In the genomic region with DNA sequence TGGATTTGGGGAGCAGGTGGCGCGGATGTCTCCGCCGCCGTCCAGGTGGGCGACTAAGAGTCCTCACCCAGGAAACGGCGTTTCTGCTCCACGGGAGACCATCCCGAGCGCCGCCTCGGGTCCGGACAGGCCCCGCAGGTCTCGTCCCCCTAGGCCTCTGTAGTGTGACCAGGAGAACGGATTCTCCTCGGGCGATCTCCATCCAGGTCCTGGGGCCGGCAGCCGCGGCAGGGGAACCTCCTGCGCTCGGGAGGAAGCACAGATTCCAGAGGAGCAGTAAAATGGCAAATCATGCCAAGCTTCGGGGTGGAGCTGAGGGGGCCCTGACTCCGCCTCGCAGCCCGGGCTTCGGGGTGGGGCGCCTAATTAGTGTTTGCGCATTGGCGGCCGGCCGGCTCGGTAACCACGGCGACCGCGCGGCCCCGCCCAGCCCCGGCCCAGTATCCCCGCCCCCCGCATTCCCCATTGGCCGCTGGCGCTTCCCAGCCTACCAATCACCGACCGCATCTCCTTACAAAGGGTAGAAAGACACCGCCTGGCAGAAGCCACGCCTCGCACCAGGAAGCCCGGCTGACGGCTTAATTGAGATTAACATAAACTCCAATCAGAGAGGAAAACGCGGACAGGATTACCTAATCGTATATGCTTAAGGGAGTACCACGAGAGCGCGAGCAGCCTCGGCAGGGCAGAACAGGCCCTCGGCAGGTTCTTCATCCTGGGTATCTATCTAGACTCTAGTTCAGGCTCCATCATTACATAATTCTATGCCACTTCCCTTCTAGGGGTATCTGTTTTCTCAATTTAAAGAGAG, we compare ENCODE assay signal across 1 cellular context.
A peak's percentile ranks its signal among the peaks of the same experiment; 100 is the strongest.
TF ChIP-seq lines count a peak whose summit lies in the region.

No MANE protein-coding gene starts in this region.

TF ChIP-seq in H1, 55 proteins besides CTCF, POLR2A, EP300 and RAD21 (continued from another document):
- TF ChIP-seq, protein P1, sequence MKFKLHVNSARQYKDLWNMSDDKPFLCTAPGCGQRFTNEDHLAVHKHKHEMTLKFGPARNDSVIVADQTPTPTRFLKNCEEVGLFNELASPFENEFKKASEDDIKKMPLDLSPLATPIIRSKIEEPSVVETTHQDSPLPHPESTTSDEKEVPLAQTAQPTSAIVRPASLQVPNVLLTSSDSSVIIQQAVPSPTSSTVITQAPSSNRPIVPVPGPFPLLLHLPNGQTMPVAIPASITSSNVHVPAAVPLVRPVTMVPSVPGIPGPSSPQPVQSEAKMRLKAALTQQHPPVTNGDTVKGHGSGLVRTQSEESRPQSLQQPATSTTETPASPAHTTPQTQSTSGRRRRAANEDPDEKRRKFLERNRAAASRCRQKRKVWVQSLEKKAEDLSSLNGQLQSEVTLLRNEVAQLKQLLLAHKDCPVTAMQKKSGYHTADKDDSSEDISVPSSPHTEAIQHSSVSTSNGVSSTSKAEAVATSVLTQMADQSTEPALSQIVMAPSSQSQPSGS (IDR thresholded peaks at IDR 0.05; ENCODE audit: low read length) = no peak
- TF ChIP-seq POLR2AphosphoS5 (IDR thresholded peaks at IDR 0.05; ENCODE audit: low read depth, low read length) = peak; percentile 87
- no peak for TF ChIP-seq SRF (IDR thresholded peaks at IDR 0.05; ENCODE audit: low read depth, low read length)
- no peak for TF ChIP-seq CREB1 (IDR thresholded peaks at IDR 0.05)
- TF ChIP-seq RBBP5 (IDR thresholded peaks at IDR 0.05; ENCODE audit: borderline replicate concordance, low read depth, low read length) = 0 out of 2 replicates have a peak, but pooled peaks have one; percentile 43
- TF ChIP-seq, protein P2, sequence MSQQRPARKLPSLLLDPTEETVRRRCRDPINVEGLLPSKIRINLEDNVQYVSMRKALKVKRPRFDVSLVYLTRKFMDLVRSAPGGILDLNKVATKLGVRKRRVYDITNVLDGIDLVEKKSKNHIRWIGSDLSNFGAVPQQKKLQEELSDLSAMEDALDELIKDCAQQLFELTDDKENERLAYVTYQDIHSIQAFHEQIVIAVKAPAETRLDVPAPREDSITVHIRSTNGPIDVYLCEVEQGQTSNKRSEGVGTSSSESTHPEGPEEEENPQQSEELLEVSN (IDR thresholded peaks at IDR 0.05) = no peak
- TF ChIP-seq TCF12 (IDR thresholded peaks at IDR 0.05; ENCODE audit: low read depth, low read length) = no peak
- TF ChIP-seq RXRA (IDR thresholded peaks at IDR 0.05; ENCODE audit: insufficient read depth, low read depth, low read length) = no peak
- no peak for TF ChIP-seq CTBP2 (IDR thresholded peaks at IDR 0.05; ENCODE audit: borderline replicate concordance, insufficient read depth, insufficient read length, low read length)
- TF ChIP-seq SP2 (IDR thresholded peaks at IDR 0.05; ENCODE audit: low read length) = no peak
- no peak for TF ChIP-seq SUZ12 (IDR thresholded peaks at IDR 0.05; ENCODE audit: low read length)
- TF ChIP-seq NRF1 (IDR thresholded peaks at IDR 0.05; ENCODE audit: low read depth, low read length) = no peak
- no peak for TF ChIP-seq EZH2 (IDR thresholded peaks at IDR 0.05; ENCODE audit: low read depth, low read length, severe bottlenecking)
- TF ChIP-seq KDM5A (IDR thresholded peaks at IDR 0.05; ENCODE audit: low read length) = no peak
- TF ChIP-seq GTF2F1 (IDR thresholded peaks at IDR 0.05; ENCODE audit: borderline replicate concordance, low read depth, low read length) = no peak
- TF ChIP-seq, protein P3, sequence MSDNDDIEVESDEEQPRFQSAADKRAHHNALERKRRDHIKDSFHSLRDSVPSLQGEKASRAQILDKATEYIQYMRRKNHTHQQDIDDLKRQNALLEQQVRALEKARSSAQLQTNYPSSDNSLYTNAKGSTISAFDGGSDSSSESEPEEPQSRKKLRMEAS (IDR thresholded peaks at IDR 0.05) = no peak
- no peak for TF ChIP-seq CHD1 (IDR thresholded peaks at IDR 0.05; ENCODE audit: low read depth, low read length)
- TF ChIP-seq, protein P4, sequence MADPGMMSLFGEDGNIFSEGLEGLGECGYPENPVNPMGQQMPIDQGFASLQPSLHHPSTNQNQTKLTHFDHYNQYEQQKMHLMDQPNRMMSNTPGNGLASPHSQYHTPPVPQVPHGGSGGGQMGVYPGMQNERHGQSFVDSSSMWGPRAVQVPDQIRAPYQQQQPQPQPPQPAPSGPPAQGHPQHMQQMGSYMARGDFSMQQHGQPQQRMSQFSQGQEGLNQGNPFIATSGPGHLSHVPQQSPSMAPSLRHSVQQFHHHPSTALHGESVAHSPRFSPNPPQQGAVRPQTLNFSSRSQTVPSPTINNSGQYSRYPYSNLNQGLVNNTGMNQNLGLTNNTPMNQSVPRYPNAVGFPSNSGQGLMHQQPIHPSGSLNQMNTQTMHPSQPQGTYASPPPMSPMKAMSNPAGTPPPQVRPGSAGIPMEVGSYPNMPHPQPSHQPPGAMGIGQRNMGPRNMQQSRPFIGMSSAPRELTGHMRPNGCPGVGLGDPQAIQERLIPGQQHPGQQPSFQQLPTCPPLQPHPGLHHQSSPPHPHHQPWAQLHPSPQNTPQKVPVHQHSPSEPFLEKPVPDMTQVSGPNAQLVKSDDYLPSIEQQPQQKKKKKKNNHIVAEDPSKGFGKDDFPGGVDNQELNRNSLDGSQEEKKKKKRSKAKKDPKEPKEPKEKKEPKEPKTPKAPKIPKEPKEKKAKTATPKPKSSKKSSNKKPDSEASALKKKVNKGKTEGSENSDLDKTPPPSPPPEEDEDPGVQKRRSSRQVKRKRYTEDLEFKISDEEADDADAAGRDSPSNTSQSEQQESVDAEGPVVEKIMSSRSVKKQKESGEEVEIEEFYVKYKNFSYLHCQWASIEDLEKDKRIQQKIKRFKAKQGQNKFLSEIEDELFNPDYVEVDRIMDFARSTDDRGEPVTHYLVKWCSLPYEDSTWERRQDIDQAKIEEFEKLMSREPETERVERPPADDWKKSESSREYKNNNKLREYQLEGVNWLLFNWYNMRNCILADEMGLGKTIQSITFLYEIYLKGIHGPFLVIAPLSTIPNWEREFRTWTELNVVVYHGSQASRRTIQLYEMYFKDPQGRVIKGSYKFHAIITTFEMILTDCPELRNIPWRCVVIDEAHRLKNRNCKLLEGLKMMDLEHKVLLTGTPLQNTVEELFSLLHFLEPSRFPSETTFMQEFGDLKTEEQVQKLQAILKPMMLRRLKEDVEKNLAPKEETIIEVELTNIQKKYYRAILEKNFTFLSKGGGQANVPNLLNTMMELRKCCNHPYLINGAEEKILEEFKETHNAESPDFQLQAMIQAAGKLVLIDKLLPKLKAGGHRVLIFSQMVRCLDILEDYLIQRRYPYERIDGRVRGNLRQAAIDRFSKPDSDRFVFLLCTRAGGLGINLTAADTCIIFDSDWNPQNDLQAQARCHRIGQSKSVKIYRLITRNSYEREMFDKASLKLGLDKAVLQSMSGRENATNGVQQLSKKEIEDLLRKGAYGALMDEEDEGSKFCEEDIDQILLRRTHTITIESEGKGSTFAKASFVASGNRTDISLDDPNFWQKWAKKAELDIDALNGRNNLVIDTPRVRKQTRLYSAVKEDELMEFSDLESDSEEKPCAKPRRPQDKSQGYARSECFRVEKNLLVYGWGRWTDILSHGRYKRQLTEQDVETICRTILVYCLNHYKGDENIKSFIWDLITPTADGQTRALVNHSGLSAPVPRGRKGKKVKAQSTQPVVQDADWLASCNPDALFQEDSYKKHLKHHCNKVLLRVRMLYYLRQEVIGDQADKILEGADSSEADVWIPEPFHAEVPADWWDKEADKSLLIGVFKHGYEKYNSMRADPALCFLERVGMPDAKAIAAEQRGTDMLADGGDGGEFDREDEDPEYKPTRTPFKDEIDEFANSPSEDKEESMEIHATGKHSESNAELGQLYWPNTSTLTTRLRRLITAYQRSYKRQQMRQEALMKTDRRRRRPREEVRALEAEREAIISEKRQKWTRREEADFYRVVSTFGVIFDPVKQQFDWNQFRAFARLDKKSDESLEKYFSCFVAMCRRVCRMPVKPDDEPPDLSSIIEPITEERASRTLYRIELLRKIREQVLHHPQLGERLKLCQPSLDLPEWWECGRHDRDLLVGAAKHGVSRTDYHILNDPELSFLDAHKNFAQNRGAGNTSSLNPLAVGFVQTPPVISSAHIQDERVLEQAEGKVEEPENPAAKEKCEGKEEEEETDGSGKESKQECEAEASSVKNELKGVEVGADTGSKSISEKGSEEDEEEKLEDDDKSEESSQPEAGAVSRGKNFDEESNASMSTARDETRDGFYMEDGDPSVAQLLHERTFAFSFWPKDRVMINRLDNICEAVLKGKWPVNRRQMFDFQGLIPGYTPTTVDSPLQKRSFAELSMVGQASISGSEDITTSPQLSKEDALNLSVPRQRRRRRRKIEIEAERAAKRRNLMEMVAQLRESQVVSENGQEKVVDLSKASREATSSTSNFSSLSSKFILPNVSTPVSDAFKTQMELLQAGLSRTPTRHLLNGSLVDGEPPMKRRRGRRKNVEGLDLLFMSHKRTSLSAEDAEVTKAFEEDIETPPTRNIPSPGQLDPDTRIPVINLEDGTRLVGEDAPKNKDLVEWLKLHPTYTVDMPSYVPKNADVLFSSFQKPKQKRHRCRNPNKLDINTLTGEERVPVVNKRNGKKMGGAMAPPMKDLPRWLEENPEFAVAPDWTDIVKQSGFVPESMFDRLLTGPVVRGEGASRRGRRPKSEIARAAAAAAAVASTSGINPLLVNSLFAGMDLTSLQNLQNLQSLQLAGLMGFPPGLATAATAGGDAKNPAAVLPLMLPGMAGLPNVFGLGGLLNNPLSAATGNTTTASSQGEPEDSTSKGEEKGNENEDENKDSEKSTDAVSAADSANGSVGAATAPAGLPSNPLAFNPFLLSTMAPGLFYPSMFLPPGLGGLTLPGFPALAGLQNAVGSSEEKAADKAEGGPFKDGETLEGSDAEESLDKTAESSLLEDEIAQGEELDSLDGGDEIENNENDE (IDR thresholded peaks at IDR 0.05; ENCODE audit: insufficient replicate concordance, low read length) = no peak
- TF ChIP-seq KDM1A (IDR thresholded peaks at IDR 0.05; ENCODE audit: borderline replicate concordance, low read length) = peak; percentile 34; the same call in 1 of the 2 replicates
- TF ChIP-seq NANOG (IDR thresholded peaks at IDR 0.05; ENCODE audit: insufficient read depth, low read depth, low read length, poor library complexity, severe bottlenecking) = no peak
- TF ChIP-seq BCL11A (IDR thresholded peaks at IDR 0.05; ENCODE audit: low read depth in 2 of 2, low read length in 2 of 2) = no peak
- TF ChIP-seq PHF8 (conservative IDR thresholded peaks at IDR 0.05; ENCODE audit: low read depth, low read length) = peak; percentile 75; the same call in 1 of the 2 replicates
- no peak for TF ChIP-seq JUND (IDR thresholded peaks at IDR 0.05; ENCODE audit: low read length)
- TF ChIP-seq FOSL1 (IDR thresholded peaks at IDR 0.05; ENCODE audit: insufficient read depth, low read depth, low read length) = no peak
- TF ChIP-seq JUN (IDR thresholded peaks at IDR 0.05; ENCODE audit: low read depth, low read length) = no peak
- no peak for TF ChIP-seq SIRT6 (IDR thresholded peaks at IDR 0.05; ENCODE audit: low read length)
- TF ChIP-seq HDAC2 (IDR thresholded peaks at IDR 0.05; ENCODE audit: borderline replicate concordance in 1 of 2, low read depth in 2 of 2, low read length in 2 of 2) = no peak
- peak; percentile 80 for TF ChIP-seq TBP (IDR thresholded peaks at IDR 0.05; ENCODE audit: low read depth, low read length)
- TF ChIP-seq SAP30 (IDR thresholded peaks at IDR 0.05; ENCODE audit: insufficient read depth, insufficient replicate concordance, low read length) = no peak
- no peak for TF ChIP-seq RNF2 (IDR thresholded peaks at IDR 0.05; ENCODE audit: borderline replicate concordance, low read depth, low read length, missing control alignments, poor library complexity, severe bottlenecking)
- no peak for TF ChIP-seq HDAC6 (IDR thresholded peaks at IDR 0.05; ENCODE audit: low read depth, low read length)
- peak; percentile 70 for TF ChIP-seq KDM4A (IDR thresholded peaks at IDR 0.05; ENCODE audit: low read depth, low read length, severe bottlenecking)
- TF ChIP-seq SIN3A (conservative IDR thresholded peaks at IDR 0.05 in 1 of 2, IDR thresholded peaks at IDR 0.05 in 1 of 2; ENCODE audit: low read depth in 1 of 2, low read length in 2 of 2) = no peak
- no peak for TF ChIP-seq ZNF274 (IDR thresholded peaks at IDR 0.05; ENCODE audit: borderline replicate concordance, extremely low read depth, low read length)
- no peak for TF ChIP-seq ASH2L (IDR thresholded peaks at IDR 0.05; ENCODE audit: low read length)
- TF ChIP-seq, protein P5, sequence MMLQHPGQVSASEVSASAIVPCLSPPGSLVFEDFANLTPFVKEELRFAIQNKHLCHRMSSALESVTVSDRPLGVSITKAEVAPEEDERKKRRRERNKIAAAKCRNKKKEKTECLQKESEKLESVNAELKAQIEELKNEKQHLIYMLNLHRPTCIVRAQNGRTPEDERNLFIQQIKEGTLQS (IDR thresholded peaks at IDR 0.05; ENCODE audit: insufficient read depth, low read depth, low read length) = no peak
- TF ChIP-seq RFX5 (IDR thresholded peaks at IDR 0.05; ENCODE audit: borderline replicate concordance, low read depth, low read length) = no peak
- TF ChIP-seq SIX5 (IDR thresholded peaks at IDR 0.05; ENCODE audit: low read depth, low read length) = no peak
- no peak for TF ChIP-seq EGR1 (IDR thresholded peaks at IDR 0.05; ENCODE audit: borderline replicate concordance, low read depth, low read length)
- TF ChIP-seq GABPA (IDR thresholded peaks at IDR 0.05; ENCODE audit: borderline replicate concordance, insufficient read depth, low read length) = no peak
- TF ChIP-seq, protein P6, sequence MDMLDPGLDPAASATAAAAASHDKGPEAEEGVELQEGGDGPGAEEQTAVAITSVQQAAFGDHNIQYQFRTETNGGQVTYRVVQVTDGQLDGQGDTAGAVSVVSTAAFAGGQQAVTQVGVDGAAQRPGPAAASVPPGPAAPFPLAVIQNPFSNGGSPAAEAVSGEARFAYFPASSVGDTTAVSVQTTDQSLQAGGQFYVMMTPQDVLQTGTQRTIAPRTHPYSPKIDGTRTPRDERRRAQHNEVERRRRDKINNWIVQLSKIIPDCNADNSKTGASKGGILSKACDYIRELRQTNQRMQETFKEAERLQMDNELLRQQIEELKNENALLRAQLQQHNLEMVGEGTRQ (IDR thresholded peaks at IDR 0.05; ENCODE audit: low read length) = no peak
- no peak for TF ChIP-seq POU5F1 (IDR thresholded peaks at IDR 0.05; ENCODE audit: low read depth, low read length)
- TF ChIP-seq BRCA1 (IDR thresholded peaks at IDR 0.05; ENCODE audit: low read depth, low read length) = no peak
- TF ChIP-seq MAFK (IDR thresholded peaks at IDR 0.05; ENCODE audit: low read depth, low read length) = no peak
- peak; percentile 77; the same call in 1 of the 2 replicates for TF ChIP-seq CEBPB (IDR thresholded peaks at IDR 0.05; ENCODE audit: low read depth, low read length)
- 0 out of 2 replicates have a peak, but pooled peaks have one; percentile 1 for TF ChIP-seq TEAD4 (IDR thresholded peaks at IDR 0.05; ENCODE audit: low read depth, low read length)
- TF ChIP-seq CBX8 (IDR thresholded peaks at IDR 0.05; ENCODE audit: borderline replicate concordance, low read depth, low read length) = no peak
- no peak for TF ChIP-seq SP4 (IDR thresholded peaks at IDR 0.05; ENCODE audit: low read length)
- TF ChIP-seq TAF7 (optimal IDR thresholded peaks at IDR 0.05; ENCODE audit: borderline replicate concordance, low read depth, low read length) = peak; percentile 81
- TF ChIP-seq YY1 (IDR thresholded peaks at IDR 0.05; ENCODE audit: low read depth, low read length) = no peak
- TF ChIP-seq BACH1 (IDR thresholded peaks at IDR 0.05; ENCODE audit: low read length) = no peak
- TF ChIP-seq SP1 (IDR thresholded peaks at IDR 0.05; ENCODE audit: low read depth, low read length) = peak; percentile 73; the same call in 1 of the 2 replicates
- 0 out of 2 replicates have a peak, but pooled peaks have one; percentile 25 for TF ChIP-seq CHD2 (IDR thresholded peaks at IDR 0.05; ENCODE audit: low read length)
